In genomic region chr15:60009581-60010379, GRCh38 we compare ENCODE assay signal across 1 cellular context.
TF ChIP-seq lines count a peak whose summit lies in the region.

No MANE protein-coding gene starts in this region.

TF ChIP-seq in endothelial cell of umbilical vein, 7 proteins besides CTCF, POLR2A, EP300 and RAD21 (continued from another document):
- TF ChIP-seq, protein P1, sequence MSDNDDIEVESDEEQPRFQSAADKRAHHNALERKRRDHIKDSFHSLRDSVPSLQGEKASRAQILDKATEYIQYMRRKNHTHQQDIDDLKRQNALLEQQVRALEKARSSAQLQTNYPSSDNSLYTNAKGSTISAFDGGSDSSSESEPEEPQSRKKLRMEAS (IDR thresholded peaks at IDR 0.05; ENCODE audit: insufficient read depth, insufficient read length): no peak
